18 cellular contexts compared by ENCODE assay signal in genomic region chr6:144736763-144737162, GRCh38.
DNase-seq lines count a peak whose midpoint lies in the region; ATAC-seq, FAIRE-seq and TF ChIP-seq lines count a peak whose summit lies in the region.
"Had no signal": no experiment of that assay in that cellular context is flagged by ENCODE, and none has a peak within 500 bp of the region (broad histone marks: within the 10 kb centered on the region; RNA-seq: fewer than 3 reads in every experiment).

No MANE protein-coding gene starts in this region.

- H3K4ac ChIP-seq in mesenchymal stem cell (ENCODE audit: low read depth in 1 of 2, low read length in 2 of 2), result no peak overlapping the region

- no peak overlapping the region for H3K27ac ChIP-seq in HepG2 (ENCODE audit: extremely low read length, insufficient read depth, low read length)
- no peak overlapping the region for H3K27ac ChIP-seq in right lobe of liver
- H3K27ac ChIP-seq in mesenchymal stem cell (ENCODE audit: low read length, poor library complexity, severe bottlenecking), result no peak overlapping the region
- H3K27ac ChIP-seq in endodermal cell (ENCODE audit: low read depth, low read length), result no peak overlapping the region
- H3K27ac ChIP-seq: PC-9 had no signal

- H4K20me1 ChIP-seq in HepG2 (ENCODE audit: insufficient read depth, low read length), result no peaks in the 10 kb centered on the region

- H3K14ac ChIP-seq in mesenchymal stem cell (ENCODE audit: low read length in 2 of 2), result no peak overlapping the region

- H3K79me1 ChIP-seq in mesenchymal stem cell (replicated peaks; ENCODE audit: low read length, poor library complexity, severe bottlenecking), result peaks cover 16% of the 10 kb centered on the region

- ATAC-seq in HepG2, result no peak
- no peak for ATAC-seq in right lobe of liver
- ATAC-seq in GM18498 (IDR thresholded peaks at IDR 0.05; ENCODE audit: unreplicated experiment), result no peak
- no peak for ATAC-seq in GM19455 (IDR thresholded peaks at IDR 0.05; ENCODE audit: unreplicated experiment)

- H3K23ac ChIP-seq in mesenchymal stem cell (ENCODE audit: low read length in 2 of 2), result no peak overlapping the region

- TF ChIP-seq POLR2A in HepG2 (IDR thresholded peaks at IDR 0.05; ENCODE audit: insufficient read depth in 1 of 2, low read depth in 2 of 2, low read length in 2 of 2), result no peak
- TF ChIP-seq POLR2A in right lobe of liver (IDR thresholded peaks at IDR 0.05), result no peak

- no peak overlapping the region for H3K18ac ChIP-seq in mesenchymal stem cell (ENCODE audit: low read depth in 1 of 2, low read length in 2 of 2)

- no peak overlapping the region for H3K9ac ChIP-seq in HepG2 (ENCODE audit: insufficient read depth, low read depth, low read length)
- H3K9ac ChIP-seq in mesenchymal stem cell (ENCODE audit: low read length), result no peak overlapping the region
- no peak overlapping the region for H3K9ac ChIP-seq in endodermal cell (ENCODE audit: extremely low read depth, low read length, poor library complexity, severe bottlenecking)
- H3K9ac ChIP-seq: SK-N-SH had no signal

- no peak overlapping the region for H2BK5ac ChIP-seq in mesenchymal stem cell (ENCODE audit: low read depth, low read length, poor library complexity, severe bottlenecking)

- DNase-seq in HepG2 (ENCODE audit: low spot score) (no peak), right lobe of liver (no peak), SHP77 treated with DMSO at 0.1 percent for 48 hours (lab: John Stamatoyannopoulos, UW) (peak; percentile 32), mesenchymal stem cell (no peak), endodermal cell (no peak)
- no peak for DNase-seq in activated CD4-positive, alpha-beta T cell treated with anti-CD3 and anti-CD28 coated beads for 4 hours
- DNase-seq: Calu3, DND-41, GF-D8, Kasumi-1, NCI-H1417 treated with DMSO at 0.1 percent for 48 hours, NCI-H2081 treated with DMSO at 0.1 percent for 48 hours, NCI-H524, PC-9, SK-N-SH had no signal

- H3K4me1 ChIP-seq in HepG2 (ENCODE audit: insufficient read depth, low read length) (peaks cover 5% of the 10 kb centered on the region), right lobe of liver (peaks cover 0 to 2% (median 0%) of the 10 kb centered on the region in 4 donors), mesenchymal stem cell (ENCODE audit: control insufficient read depth, insufficient read depth, low read depth, low read length) (no peaks in the 10 kb centered on the region), endodermal cell (ENCODE audit: control insufficient read depth, insufficient read depth, low read length) (no peaks in the 10 kb centered on the region)

- H3K27me3 ChIP-seq in HepG2 (ENCODE audit: control insufficient read depth in 1 of 2, insufficient read depth in 2 of 2, low read length in 2 of 2) (no peaks in the 10 kb centered on the region), right lobe of liver (no peaks in the 10 kb centered on the region), mesenchymal stem cell (ENCODE audit: control insufficient read depth in 1 of 2, insufficient read depth in 1 of 2, low read length in 2 of 2) (no peaks in the 10 kb centered on the region), endodermal cell (ENCODE audit: control insufficient read depth, insufficient read depth, low read length, poor library complexity, severe bottlenecking) (no peaks in the 10 kb centered on the region)

- in situ Hi-C loops in HepG2 (cut with HindIII; ENCODE audit: extremely low pct_ligation_motif_present, low pct_unique_long_range_greater_than_20kb), result no loop called here

- no peak overlapping the region for H2BK120ac ChIP-seq in mesenchymal stem cell (ENCODE audit: low read depth, low read length)

- H3K9me3 Mint-ChIP-seq in endodermal cell, result no peaks in the 10 kb centered on the region

- no peak for TF ChIP-seq EP300 in HepG2 (IDR thresholded peaks at IDR 0.05; ENCODE audit: low read depth in 2 of 2, low read length in 2 of 2)
- no peak for TF ChIP-seq EP300 in HepG2 (CRISPR knock-in tag; IDR thresholded peaks at IDR 0.05; ENCODE audit: borderline replicate concordance)

- H3K4me3 ChIP-seq in HepG2 (replicated peaks in 1 of 3; ENCODE audit: insufficient read depth in 1 of 3, low read depth in 2 of 3, low read length in 3 of 3) (no peak overlapping the region), right lobe of liver (no peak overlapping the region), mesenchymal stem cell (ENCODE audit: insufficient read depth in 1 of 2, low read depth in 1 of 2, low read length in 2 of 2) (no peak overlapping the region), endodermal cell (ENCODE audit: low read length) (no peak overlapping the region)
- H3K4me3 ChIP-seq: PC-9 had no signal

- FAIRE-seq in HepG2 (lab: Jason Lieb, UNC), result no peak
- FAIRE-seq: H1 had no signal

- peaks cover 8% of the 10 kb centered on the region for H3K36me3 Mint-ChIP-seq in endodermal cell (ENCODE audit: low read depth)

- H2BK15ac ChIP-seq in mesenchymal stem cell (ENCODE audit: low read depth, poor library complexity, severe bottlenecking), result no peak overlapping the region

- H3K4me2 ChIP-seq in HepG2 (ENCODE audit: low read depth, low read length) (no peak overlapping the region), mesenchymal stem cell (ENCODE audit: low read length, poor library complexity, severe bottlenecking) (no peak overlapping the region)
- H3K4me2 ChIP-seq: PC-9, SK-N-SH had no signal

- no peaks in the 10 kb centered on the region for H3K27me3 Mint-ChIP-seq in endodermal cell (ENCODE audit: insufficient read depth)

- no peak overlapping the region for H4K91ac ChIP-seq in mesenchymal stem cell (ENCODE audit: low read length)

- H2BK12ac ChIP-seq in mesenchymal stem cell (ENCODE audit: low read length in 2 of 2), result no peak overlapping the region

- H3K36me3 ChIP-seq in HepG2 (replicated peaks in 1 of 2; ENCODE audit: control insufficient read depth in 1 of 2, insufficient read depth in 2 of 2, low read length in 2 of 2), result peaks cover 17 to 66% of the 10 kb centered on the region in 2 experiments
- peaks cover 0 to 2% (median 0%) of the 10 kb centered on the region in 4 donors for H3K36me3 ChIP-seq in right lobe of liver
- H3K36me3 ChIP-seq in mesenchymal stem cell (ENCODE audit: control insufficient read depth in 1 of 2, insufficient read depth in 2 of 2, low read depth in 1 of 2, low read length in 2 of 2), result peaks cover 10 to 47% of the 10 kb centered on the region in 2 experiments
- H3K36me3 ChIP-seq in endodermal cell (ENCODE audit: control insufficient read depth, insufficient read depth, low read length), result peaks cover 10% of the 10 kb centered on the region

- no peak overlapping the region for H3K27ac Mint-ChIP-seq in endodermal cell

- 100% methylated on average over 6 of the region's 6 CpGs for WGBS in HepG2 (ENCODE audit: low lambda C conversion rate)
- 93% methylated on average over 6 of the region's 6 CpGs for WGBS in right lobe of liver (ENCODE audit: insufficient coverage, low coverage, low lambda C conversion rate, missing lambda C conversion rate)
- WGBS in mesenchymal stem cell, result 89% methylated on average over 6 of the region's 6 CpGs
- WGBS in endodermal cell (ENCODE audit: insufficient coverage in 1 of 2, insufficient read length in 1 of 2), 2 experiments, result 86 to 88% methylated on average over 6 of the region's 6 CpGs

- no peaks in the 10 kb centered on the region for H3K79me2 ChIP-seq in HepG2 (ENCODE audit: insufficient read depth, low read length)

- POLR2A ChIA-PET in HepG2 (lab: Yijun Ruan, JAX), result no interaction called here

- no peak for TF ChIP-seq RAD21 in HepG2 (CRISPR knock-in tag; IDR thresholded peaks at IDR 0.05)

- no peak overlapping the region for H3K4me3 Mint-ChIP-seq in endodermal cell

- CTCF ChIA-PET in HepG2 (lab: Yijun Ruan, JAX; ENCODE audit: low intra/inter-chr PET ratio, low total read pairs), result no interaction called here

- no peaks in the 10 kb centered on the region for H3K9me3 ChIP-seq in HepG2 (ENCODE audit: low read length)
- no peaks in the 10 kb centered on the region for H3K9me3 ChIP-seq in right lobe of liver
- no peaks in the 10 kb centered on the region for H3K9me3 ChIP-seq in mesenchymal stem cell (ENCODE audit: control insufficient read depth, low read length)
- H3K9me3 ChIP-seq in endodermal cell (ENCODE audit: control insufficient read depth, low read length), result no peaks in the 10 kb centered on the region
- H3K9me3 ChIP-seq: SK-N-SH had no signal

- TF ChIP-seq CTCF in HepG2 (CRISPR knock-in tag; IDR thresholded peaks at IDR 0.05) (no peak), right lobe of liver (IDR thresholded peaks at IDR 0.05) (no peak), endodermal cell (conservative IDR thresholded peaks at IDR 0.05) (no peak)

- H2AFZ ChIP-seq in HepG2 (ENCODE audit: low read length) (no peak overlapping the region), mesenchymal stem cell (ENCODE audit: low read depth, low read length) (no peak overlapping the region)
- H2AFZ ChIP-seq: PC-9 had no signal

- no peak overlapping the region for H2AK5ac ChIP-seq in mesenchymal stem cell (ENCODE audit: low read length, severe bottlenecking)

- intact Hi-C loops in HepG2 (cut with micrococcal nuclease; ENCODE audit: unreplicated experiment) (no loop called here), right lobe of liver (cut with DNase I) (no loop called here)

- no peaks in the 10 kb centered on the region for H3K4me1 Mint-ChIP-seq in endodermal cell

- no TSS peak for BruUV-seq in HepG2 (replicated peaks; lab: Mats Ljungman, UMichigan)

- H4K8ac ChIP-seq in mesenchymal stem cell (ENCODE audit: low read length), result peak overlapping the region; percentile 60

TF ChIP-seq in HepG2, 621 proteins besides CTCF, POLR2A, EP300 and RAD21 (continues in another document):
- TF ChIP-seq ZFAT (CRISPR knock-in tag; conservative IDR thresholded peaks at IDR 0.05), result no peak
- no peak for TF ChIP-seq RNF219 (CRISPR knock-in tag; IDR thresholded peaks at IDR 0.05)
- TF ChIP-seq ZNF879 (CRISPR knock-in tag; IDR thresholded peaks at IDR 0.05), result no peak
- no peak for TF ChIP-seq BORCS8-MEF2B (CRISPR knock-in tag; IDR thresholded peaks at IDR 0.05)
